In genomic region chr15:42495361-42496212, GRCh38 we compare ENCODE assay signal across 1 cellular context.
TF ChIP-seq lines count a peak whose summit lies in the region.

TSS of gene SNAP23 (plus strand) at chr15:42495634. CDS start at chr15:42511847, 16,213 bp downstream.

TF ChIP-seq in HepG2, 621 proteins besides CTCF, POLR2A, EP300 and RAD21 (continued from another document):
- no peak for TF ChIP-seq SRF (IDR thresholded peaks at IDR 0.05; ENCODE audit: low read depth, low read length)
- TF ChIP-seq TBX2 (CRISPR knock-in tag; IDR thresholded peaks at IDR 0.05; ENCODE audit: borderline replicate concordance), result peak; percentile 55; the same call in 1 of the 2 replicates
- no peak for TF ChIP-seq ZEB1 (IDR thresholded peaks at IDR 0.05; ENCODE audit: insufficient replicate concordance, low read depth)
- TF ChIP-seq ZNF232 (CRISPR knock-in tag; IDR thresholded peaks at IDR 0.05; ENCODE audit: borderline replicate concordance), result no peak; the same call in 1 of the 2 replicates
- peak; percentile 38; the same call in 1 of the 2 replicates for TF ChIP-seq PRDM10 (CRISPR knock-in tag; IDR thresholded peaks at IDR 0.05; ENCODE audit: low read depth)
- TF ChIP-seq ZNF652 (CRISPR knock-in tag; IDR thresholded peaks at IDR 0.05; ENCODE audit: borderline replicate concordance, low read depth), result peak; percentile 98
- TF ChIP-seq MBNL3 (CRISPR knock-in tag; conservative IDR thresholded peaks at IDR 0.05), result no peak
- peak; percentile 79 for TF ChIP-seq PITX1 (CRISPR knock-in tag; IDR thresholded peaks at IDR 0.05)
- TF ChIP-seq E2F1 (CRISPR knock-in tag; IDR thresholded peaks at IDR 0.05), result peak; percentile 91
- TF ChIP-seq CERS6 (CRISPR knock-in tag; IDR thresholded peaks at IDR 0.05), result no peak
- TF ChIP-seq ZBED4 (CRISPR knock-in tag; IDR thresholded peaks at IDR 0.05; ENCODE audit: borderline replicate concordance), result peak; percentile 70; the same call in 1 of the 2 replicates
- TF ChIP-seq ZNF503 (CRISPR knock-in tag; IDR thresholded peaks at IDR 0.05), result no peak
- TF ChIP-seq FOXO1 (CRISPR knock-in tag; IDR thresholded peaks at IDR 0.05), result peak; percentile 47
- TF ChIP-seq ZNF574 (CRISPR knock-in tag; IDR thresholded peaks at IDR 0.05), result peak; percentile 51; the same call in 1 of the 2 replicates
- 0 out of 2 replicates have a peak, but pooled peaks have one; percentile 13 for TF ChIP-seq RERE (CRISPR knock-in tag; IDR thresholded peaks at IDR 0.05; ENCODE audit: low read depth)
- TF ChIP-seq HMGXB3 (CRISPR knock-in tag; IDR thresholded peaks at IDR 0.05; ENCODE audit: borderline replicate concordance), result peak; percentile 97
